ENCODE assay signal across 2 cellular contexts in the genomic region with DNA sequence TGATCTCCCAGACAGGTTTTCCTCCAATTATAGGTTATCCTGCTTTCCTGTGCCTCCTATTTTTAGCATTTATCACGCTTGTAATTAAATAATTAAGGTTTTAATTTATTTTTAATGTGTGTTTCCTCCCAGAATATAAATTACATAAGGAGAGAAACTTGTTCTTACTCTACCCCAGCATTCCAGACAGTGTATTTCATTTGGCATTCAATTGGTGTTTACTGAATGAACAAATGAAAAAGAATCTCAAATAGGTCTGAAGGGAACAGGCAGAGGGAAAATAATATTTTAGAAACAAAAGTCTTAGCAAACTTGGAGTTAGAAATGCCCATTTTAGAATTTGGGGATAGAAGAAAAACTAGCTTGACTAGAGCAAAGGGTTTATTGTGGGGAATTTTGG.
TF ChIP-seq lines count a peak whose summit lies in the region.

No MANE protein-coding gene starts in this region.

TF ChIP-seq in HEK293, 187 proteins besides CTCF, POLR2A, EP300 and RAD21:
- TF ChIP-seq, protein P1, sequence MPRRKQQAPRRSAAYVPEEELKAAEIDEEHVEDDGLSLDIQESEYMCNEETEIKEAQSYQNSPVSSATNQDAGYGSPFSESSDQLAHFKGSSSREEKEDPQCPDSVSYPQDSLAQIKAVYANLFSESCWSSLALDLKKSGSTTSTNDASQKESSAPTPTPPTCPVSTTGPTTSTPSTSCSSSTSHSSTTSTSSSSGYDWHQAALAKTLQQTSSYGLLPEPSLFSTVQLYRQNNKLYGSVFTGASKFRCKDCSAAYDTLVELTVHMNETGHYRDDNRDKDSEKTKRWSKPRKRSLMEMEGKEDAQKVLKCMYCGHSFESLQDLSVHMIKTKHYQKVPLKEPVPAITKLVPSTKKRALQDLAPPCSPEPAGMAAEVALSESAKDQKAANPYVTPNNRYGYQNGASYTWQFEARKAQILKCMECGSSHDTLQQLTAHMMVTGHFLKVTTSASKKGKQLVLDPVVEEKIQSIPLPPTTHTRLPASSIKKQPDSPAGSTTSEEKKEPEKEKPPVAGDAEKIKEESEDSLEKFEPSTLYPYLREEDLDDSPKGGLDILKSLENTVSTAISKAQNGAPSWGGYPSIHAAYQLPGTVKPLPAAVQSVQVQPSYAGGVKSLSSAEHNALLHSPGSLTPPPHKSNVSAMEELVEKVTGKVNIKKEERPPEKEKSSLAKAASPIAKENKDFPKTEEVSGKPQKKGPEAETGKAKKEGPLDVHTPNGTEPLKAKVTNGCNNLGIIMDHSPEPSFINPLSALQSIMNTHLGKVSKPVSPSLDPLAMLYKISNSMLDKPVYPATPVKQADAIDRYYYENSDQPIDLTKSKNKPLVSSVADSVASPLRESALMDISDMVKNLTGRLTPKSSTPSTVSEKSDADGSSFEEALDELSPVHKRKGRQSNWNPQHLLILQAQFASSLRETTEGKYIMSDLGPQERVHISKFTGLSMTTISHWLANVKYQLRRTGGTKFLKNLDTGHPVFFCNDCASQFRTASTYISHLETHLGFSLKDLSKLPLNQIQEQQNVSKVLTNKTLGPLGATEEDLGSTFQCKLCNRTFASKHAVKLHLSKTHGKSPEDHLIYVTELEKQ (tag by site-specific recombination; IDR thresholded peaks at IDR 0.05; ENCODE audit: borderline replicate concordance): no peak
- TF ChIP-seq, protein P2, sequence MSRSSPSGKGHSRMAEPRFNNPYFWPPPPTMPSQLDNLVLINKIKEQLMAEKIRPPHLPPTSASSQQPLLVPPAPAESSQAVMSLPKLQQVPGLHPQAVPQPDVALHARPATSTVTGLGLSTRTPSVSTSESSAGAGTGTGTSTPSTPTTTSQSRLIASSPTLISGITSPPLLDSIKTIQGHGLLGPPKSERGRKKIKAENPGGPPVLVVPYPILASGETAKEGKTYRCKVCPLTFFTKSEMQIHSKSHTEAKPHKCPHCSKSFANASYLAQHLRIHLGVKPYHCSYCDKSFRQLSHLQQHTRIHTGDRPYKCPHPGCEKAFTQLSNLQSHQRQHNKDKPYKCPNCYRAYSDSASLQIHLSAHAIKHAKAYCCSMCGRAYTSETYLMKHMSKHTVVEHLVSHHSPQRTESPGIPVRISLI (tag by site-specific recombination; IDR thresholded peaks at IDR 0.05): 0 out of 2 replicates have a peak, but pooled peaks have one; percentile 50

TF ChIP-seq in K562, 482 proteins besides CTCF, POLR2A, EP300 and RAD21:
- TF ChIP-seq, protein P3, sequence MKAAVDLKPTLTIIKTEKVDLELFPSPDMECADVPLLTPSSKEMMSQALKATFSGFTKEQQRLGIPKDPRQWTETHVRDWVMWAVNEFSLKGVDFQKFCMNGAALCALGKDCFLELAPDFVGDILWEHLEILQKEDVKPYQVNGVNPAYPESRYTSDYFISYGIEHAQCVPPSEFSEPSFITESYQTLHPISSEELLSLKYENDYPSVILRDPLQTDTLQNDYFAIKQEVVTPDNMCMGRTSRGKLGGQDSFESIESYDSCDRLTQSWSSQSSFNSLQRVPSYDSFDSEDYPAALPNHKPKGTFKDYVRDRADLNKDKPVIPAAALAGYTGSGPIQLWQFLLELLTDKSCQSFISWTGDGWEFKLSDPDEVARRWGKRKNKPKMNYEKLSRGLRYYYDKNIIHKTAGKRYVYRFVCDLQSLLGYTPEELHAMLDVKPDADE (conservative IDR thresholded peaks at IDR 0.05; ENCODE audit: control insufficient read depth, low read depth, low read length): no peak
- TF ChIP-seq POLR2H (tag; IDR thresholded peaks at IDR 0.05; ENCODE audit: low read depth): 0 out of 2 replicates have a peak, but pooled peaks have one; percentile 18
